ENCODE assay signal across 32 cellular contexts in the genomic region with DNA sequence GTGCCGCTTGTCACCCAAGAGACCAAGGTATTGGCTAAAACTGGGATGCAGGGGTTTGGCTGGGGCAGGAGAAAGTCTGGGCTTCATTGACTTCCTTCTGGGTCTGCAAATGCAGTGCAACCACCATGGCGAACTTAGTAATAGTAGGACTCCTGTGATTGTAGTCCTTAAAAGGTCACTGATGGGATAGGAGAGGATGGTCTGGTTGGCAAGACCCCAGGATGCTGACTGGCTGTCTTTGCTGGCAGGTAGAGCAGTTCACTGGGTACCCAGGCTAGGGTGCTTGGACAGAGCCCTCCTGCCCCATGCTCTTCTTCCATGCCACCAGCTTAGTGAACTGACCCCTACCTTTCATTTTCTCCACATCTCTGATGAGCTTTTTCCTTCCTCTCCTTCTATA. TPM values are rescaled to one million over a fixed set of nuclear protein-coding genes. Genes with fewer than 3 reads are reported as not detected.
"Had no signal": no experiment of that assay in that cellular context is flagged by ENCODE, and none has a peak within 500 bp of the region (broad histone marks: within the 10 kb centered on the region; RNA-seq: fewer than 3 reads in every experiment).

No MANE protein-coding gene starts in this region.

- H3K9ac ChIP-seq: KMS-11 had no signal

- H3K4me1 ChIP-seq: Peyer's patch had no signal

- ATAC-seq: activated naive CD8-positive, alpha-beta T cell treated with anti-CD3 and anti-CD28 coated beads, Interleukin-2, amount 50 U/mL, for 24 hours; PC-3; Right ventricle myocardium inferior had no signal

- H3K4me2 ChIP-seq: KMS-11 had no signal

- H3K27ac ChIP-seq: KMS-11, Peyer's patch, RWPE1, VCaP had no signal

- H3K4me3 ChIP-seq: Peyer's patch had no signal

- H3K9me3 ChIP-seq: Peyer's patch had no signal

- DNase-seq: activated CD4-positive, alpha-beta memory T cell treated with anti-CD3 and anti-CD28 coated beads, Interleukin-2, amount 10 ng/mL, durations not matched to agents 7 days and 5 days; activated CD4-positive, alpha-beta T cell treated with anti-CD3 and anti-CD28 coated beads for 1 hour; activated CD4-positive, alpha-beta T cell treated with anti-CD3 and anti-CD28 coated beads for 48 hours; activated CD4-positive, CD25-positive, alpha-beta regulatory T cell; activated effector memory CD4-positive, alpha-beta T cell treated with Interleukin-2 at 50 U/mL for 16 hours; activated naive CD4-positive, alpha-beta T cell treated with anti-CD3 and anti-CD28 coated beads, Interleukin-2, amount 10 ng/mL, durations not matched to agents 7 days and 5 days; activated naive CD8-positive, alpha-beta T cell treated with anti-CD3 and anti-CD28 coated beads, Interleukin-2, amount 50 U/mL, for 24 hours; activated T-cell treated with anti-CD3 and anti-CD28 coated beads, Interleukin-2, amount 50 U/mL, for 48 hours; anterior cingulate cortex; central memory CD4-positive, alpha-beta T cell; NCI-H1092 treated with DMSO at 0.1 percent for 48 hours; NCI-H146; NCI-H187; NCI-H2029 treated with DMSO at 0.1 percent for 48 hours; NCI-H2107; NCI-H2171; NCI-H510A; NCI-H526; NCI-H748 treated with DMSO at 0.1 percent for 48 hours; NK-92 treated with Interleukin-12 subunit alpha and Interleukin-12 subunit beta, amount 100 ng/mL, for 24 hours; PC-3; SIG-M5; SW 1271; T-helper 1 cell; T-helper 2 cell; T-helper 9 cell had no signal

- H3K27me3 ChIP-seq: Peyer's patch had no signal

RNA-seq across cellular contexts. Expression of gene ANGPTL2, which starts 37.2 kb away (rescaled TPM):
- total RNA-seq: activated CD8-positive, alpha-beta memory T cell treated with anti-CD3 and anti-CD28 coated beads for 36 hours had no signal
